ENCODE assay signal across 26 cellular contexts in the genomic region with DNA sequence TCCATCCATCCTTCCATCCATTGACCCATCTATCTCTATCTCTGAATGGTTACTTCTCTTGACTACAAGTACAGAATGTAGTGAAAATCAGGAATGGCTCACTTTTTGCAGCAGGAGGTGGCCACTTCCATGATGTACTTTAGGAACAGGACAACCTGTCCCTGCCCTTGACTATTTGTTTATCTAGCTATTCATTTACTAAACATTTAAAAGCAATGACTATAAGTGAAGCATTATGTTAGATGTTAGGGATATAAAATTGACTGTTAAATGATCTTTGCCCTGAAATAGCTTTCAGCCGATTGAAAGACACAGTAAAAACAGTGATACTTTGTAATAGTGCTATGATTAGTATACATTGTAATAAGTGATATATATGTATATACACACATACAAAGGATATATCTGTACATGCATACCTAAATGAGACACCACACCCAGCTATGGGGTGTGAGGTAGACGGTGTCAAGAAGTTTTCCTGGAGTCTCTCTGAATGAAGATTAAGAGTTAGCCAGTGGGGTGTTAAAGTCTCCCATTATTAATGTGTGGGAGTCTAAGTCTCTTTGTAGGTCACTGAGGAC.
DNase-seq lines count a peak whose midpoint lies in the region; ATAC-seq, FAIRE-seq and TF ChIP-seq lines count a peak whose summit lies in the region.
"Had no signal": no experiment of that assay in that cellular context is flagged by ENCODE, and none has a peak within 500 bp of the region (broad histone marks: within the 10 kb centered on the region; RNA-seq: fewer than 3 reads in every experiment).

No MANE protein-coding gene starts in this region.

- H3K79me1 ChIP-seq in H9 (ENCODE audit: insufficient read depth, low read depth, low read length, poor library complexity, severe bottlenecking): no peaks in the 10 kb centered on the region

- no peaks in the 10 kb centered on the region for H3K27me3 Mint-ChIP-seq in H9 (ENCODE audit: low read depth)
- H3K27me3 Mint-ChIP-seq in activated T-cell treated with anti-CD3 and anti-CD28 coated beads, Interleukin-2, amount 50 U/mL, for 4 hours (ENCODE audit: low read depth): peaks cover 8% of the 10 kb centered on the region
- peaks cover 18% of the 10 kb centered on the region for H3K27me3 Mint-ChIP-seq in CD8-positive, alpha-beta T cell (ENCODE audit: low read depth)

- CTCF ChIA-PET in CD8-positive, alpha-beta T cell (lab: Charles Lee): no interaction called here

- TF ChIP-seq POLR2A in transverse colon (IDR thresholded peaks at IDR 0.05) (no peak), gastrocnemius medialis (IDR thresholded peaks at IDR 0.05) (no peak)

- no peak overlapping the region for H2BK20ac ChIP-seq in H9 (ENCODE audit: low read depth, low read length, poor library complexity, severe bottlenecking)

- H3K4ac ChIP-seq in H9 (ENCODE audit: low read depth, low read length): no peak overlapping the region

- H3K36me3 ChIP-seq in mucosa of descending colon (ENCODE audit: low read depth): no peaks in the 10 kb centered on the region
- no peaks in the 10 kb centered on the region for H3K36me3 ChIP-seq in transverse colon
- H3K36me3 ChIP-seq in CD8-positive, alpha-beta T cell (ENCODE audit: insufficient read depth, low read length): no peaks in the 10 kb centered on the region
- no peaks in the 10 kb centered on the region for H3K36me3 ChIP-seq in gastrocnemius medialis
- H3K36me3 ChIP-seq: BLaER1 treated with 17β-estradiol and CSF1 and Interleukin-3, amounts not matched to agents 10 nM and 100 nM had no signal

- no peaks in the 10 kb centered on the region for H3K79me2 ChIP-seq in H9 (ENCODE audit: insufficient read depth, low read length)

- no peaks in the 10 kb centered on the region for H3K36me3 Mint-ChIP-seq in H9 (ENCODE audit: insufficient read depth in 1 of 3, low read depth in 3 of 3)
- H3K36me3 Mint-ChIP-seq in activated T-cell treated with anti-CD3 and anti-CD28 coated beads, Interleukin-2, amount 50 U/mL, for 4 hours (ENCODE audit: insufficient read depth): no peaks in the 10 kb centered on the region
- H3K36me3 Mint-ChIP-seq in CD8-positive, alpha-beta T cell: no peaks in the 10 kb centered on the region
- H3K36me3 Mint-ChIP-seq: CD4-positive, alpha-beta memory T cell; CD4-positive, CD25-positive, alpha-beta regulatory T cell had no signal

- no peak overlapping the region for H3K9ac ChIP-seq in H9 (ENCODE audit: extremely low read depth, insufficient read length, low read length)
- H3K9ac ChIP-seq: BLaER1 treated with 17β-estradiol and CSF1 and Interleukin-3, amounts not matched to agents 10 nM and 100 nM had no signal

- H2AFZ ChIP-seq in H9 (ENCODE audit: low read length): no peak overlapping the region

- H3K27me3 ChIP-seq in transverse colon (no peaks in the 10 kb centered on the region), H9 (ENCODE audit: insufficient read depth, low read length) (no peaks in the 10 kb centered on the region; the same call in 1 of the 2 replicates), gastrocnemius medialis (no peaks in the 10 kb centered on the region)
- no peaks in the 10 kb centered on the region for H3K27me3 ChIP-seq in CD8-positive, alpha-beta T cell (ENCODE audit: insufficient read depth, low read length)
- H3K27me3 ChIP-seq: BLaER1 treated with 17β-estradiol and CSF1 and Interleukin-3, amounts not matched to agents 10 nM and 100 nM had no signal

- H3K14ac ChIP-seq in H9 (ENCODE audit: insufficient read depth, low read length): no peak overlapping the region

- no peaks in the 10 kb centered on the region for H3K23me2 ChIP-seq in H9 (ENCODE audit: insufficient read length, low read depth, low read length, poor library complexity, severe bottlenecking)

- H2AK5ac ChIP-seq in H9 (ENCODE audit: insufficient read length, low read length): no peak overlapping the region

- peak; percentile 92 for FAIRE-seq in D721Med (lab: Jason Lieb, UNC)
- FAIRE-seq: A549, GM12878, GM12892, GM18507 had no signal

- in situ Hi-C loops in transverse colon (cut with MboI; ENCODE audit: low pct_ligation_motif_present in 1 of 4, low pct_unique_long_range_greater_than_20kb in 1 of 4, low sequenced_read_pairs in 3 of 4) (loop anchor here in 1 of 4 donors (25.0 kb wide), 1 partner anchor 89 kb away; no protein-coding TSS in a partner anchor), gastrocnemius medialis (cut with MboI; ENCODE audit: low sequenced_read_pairs in 4 of 4) (loop anchor here in 1 of 4 donors (25.0 kb wide), 1 partner anchor 236 kb away; no protein-coding TSS in a partner anchor)

- H3K4me2 ChIP-seq in H9 (ENCODE audit: insufficient read depth, insufficient read length, low read length): no peak overlapping the region
- H3K4me2 ChIP-seq: A549; BLaER1 treated with 17β-estradiol and CSF1 and Interleukin-3, amounts not matched to agents 10 nM and 100 nM had no signal

- no peak overlapping the region for H3K23ac ChIP-seq in H9 (ENCODE audit: insufficient read length, low read depth, low read length)

- H2BK5ac ChIP-seq in H9 (ENCODE audit: insufficient read length, low read length): no peak overlapping the region

- no peak for DNase-seq in D721Med (ENCODE audit: insufficient read length, low spot score)
- DNase-seq in mucosa of descending colon: peak in 1 of 3 donors; percentile 32
- peak; percentile 33 for DNase-seq in transverse colon
- DNase-seq in H9: no peak
- no peak for DNase-seq in activated T-cell treated with anti-CD3 and anti-CD28 coated beads, Interleukin-2, amount 50 U/mL, for 4 hours
- no peak for DNase-seq in CD8-positive, alpha-beta T cell
- no peak for DNase-seq in gastrocnemius medialis
- DNase-seq: AML-193; Caco-2; Calu3; CD4-positive, alpha-beta memory T cell; CD4-positive, CD25-positive, alpha-beta regulatory T cell; DMS 273 treated with DMSO at 0.1 percent for 48 hours; DMS153; DMS53; DMS79; DND-41; EL; GDM1 had no signal

- H2BK15ac ChIP-seq in H9 (ENCODE audit: low read depth, low read length): no peak overlapping the region

- H4K91ac ChIP-seq in H9 (ENCODE audit: insufficient read length, low read depth, low read length): no peak overlapping the region

- peak; percentile 93 for TF ChIP-seq EP300 in transverse colon (IDR thresholded peaks at IDR 0.05; ENCODE audit: low read depth)

- H3K4me3 Mint-ChIP-seq in H9: no peak overlapping the region
- no peak overlapping the region for H3K4me3 Mint-ChIP-seq in activated T-cell treated with anti-CD3 and anti-CD28 coated beads, Interleukin-2, amount 50 U/mL, for 4 hours
- H3K4me3 Mint-ChIP-seq in CD8-positive, alpha-beta T cell: no peak overlapping the region
- H3K4me3 Mint-ChIP-seq: B cell; CD4-positive, alpha-beta memory T cell; CD4-positive, CD25-positive, alpha-beta regulatory T cell had no signal

- H4K8ac ChIP-seq in H9 (replicated peaks; ENCODE audit: insufficient read length, low read depth, low read length): no peak overlapping the region

- H4K5ac ChIP-seq in H9 (ENCODE audit: insufficient read length, low read depth, low read length): no peak overlapping the region

- POLR2A ChIA-PET in CD8-positive, alpha-beta T cell (lab: Charles Lee): no interaction called here

- no peak overlapping the region for H2BK120ac ChIP-seq in H9 (ENCODE audit: low read depth, low read length, poor library complexity, severe bottlenecking)

- H3K27ac ChIP-seq in VCaP: peak overlapping the region; percentile 63; the same call in 1 of the 2 replicates
- H3K27ac ChIP-seq in transverse colon: peak overlapping the region in 1 of 4 donors; percentile 54
- H3K27ac ChIP-seq in H9 (ENCODE audit: insufficient read length, low read depth, low read length): no peak overlapping the region
- no peak overlapping the region for H3K27ac ChIP-seq in CD8-positive, alpha-beta T cell (ENCODE audit: low read depth, low read length)
- no peak overlapping the region for H3K27ac ChIP-seq in gastrocnemius medialis
- H3K27ac ChIP-seq: A549; BLaER1 treated with 17β-estradiol and CSF1 and Interleukin-3, amounts not matched to agents 10 nM and 100 nM had no signal

- intact Hi-C loops in mucosa of descending colon (cut with DNase I, micrococcal nuclease): no loop called here
- intact Hi-C loops in transverse colon (cut with DNase I; ENCODE audit: low total_unique reads): no loop called here
- intact Hi-C loops in CD8-positive, alpha-beta T cell (cut with DNase I, micrococcal nuclease): no loop called here
- intact Hi-C loops in gastrocnemius medialis (cut with DNase I; ENCODE audit: low total_unique reads): no loop called here

- peaks cover 0 to 8% of the 10 kb centered on the region in 2 experiments; a peak in 1 of 4 replicates for H3K4me1 Mint-ChIP-seq in H9
- no peaks in the 10 kb centered on the region for H3K4me1 Mint-ChIP-seq in activated T-cell treated with anti-CD3 and anti-CD28 coated beads, Interleukin-2, amount 50 U/mL, for 4 hours (ENCODE audit: low read depth)
- no peaks in the 10 kb centered on the region for H3K4me1 Mint-ChIP-seq in CD8-positive, alpha-beta T cell (ENCODE audit: low read depth)
- H3K4me1 Mint-ChIP-seq: B cell; CD4-positive, alpha-beta memory T cell; CD4-positive, CD25-positive, alpha-beta regulatory T cell had no signal

- H3K9me3 Mint-ChIP-seq in H9: no peaks in the 10 kb centered on the region
- no peaks in the 10 kb centered on the region for H3K9me3 Mint-ChIP-seq in activated T-cell treated with anti-CD3 and anti-CD28 coated beads, Interleukin-2, amount 50 U/mL, for 4 hours
- H3K9me3 Mint-ChIP-seq in CD8-positive, alpha-beta T cell: no peaks in the 10 kb centered on the region
- H3K9me3 Mint-ChIP-seq: CD4-positive, alpha-beta memory T cell; CD4-positive, CD25-positive, alpha-beta regulatory T cell had no signal

- no peak overlapping the region for H3K56ac ChIP-seq in H9 (ENCODE audit: insufficient read length, low read depth, low read length)

- H3K4me1 ChIP-seq in mucosa of descending colon (ENCODE audit: low read depth) (no peaks in the 10 kb centered on the region), transverse colon (peaks cover 0 to 6% (median 2%) of the 10 kb centered on the region in 4 donors), H9 (ENCODE audit: insufficient read depth, low read length) (no peaks in the 10 kb centered on the region; the same call in 1 of the 2 replicates), gastrocnemius medialis (no peaks in the 10 kb centered on the region)
- no peaks in the 10 kb centered on the region for H3K4me1 ChIP-seq in CD8-positive, alpha-beta T cell (ENCODE audit: insufficient read depth, low read length)
- H3K4me1 ChIP-seq: A549; BLaER1 treated with 17β-estradiol and CSF1 and Interleukin-3, amounts not matched to agents 10 nM and 100 nM; Caco-2 had no signal

- H2BK12ac ChIP-seq in H9 (ENCODE audit: insufficient read length, low read depth, low read length): no peak overlapping the region

- 48 to 49% methylated on average over 2 of the region's 2 CpGs for WGBS in transverse colon (ENCODE audit: low coverage in 1 of 2), 2 donors
- no CpG with 5 or more reads among the region's 2 CpGs for WGBS in H9 (ENCODE audit: extremely low coverage, insufficient read length, low lambda C conversion rate)

- H3K9me3 ChIP-seq in mucosa of descending colon (no peaks in the 10 kb centered on the region), transverse colon (no peaks in the 10 kb centered on the region), H9 (ENCODE audit: control insufficient read depth, low read depth, low read length) (no peaks in the 10 kb centered on the region), gastrocnemius medialis (no peaks in the 10 kb centered on the region)
- H3K9me3 ChIP-seq in CD8-positive, alpha-beta T cell (ENCODE audit: low read length): no peaks in the 10 kb centered on the region
- H3K9me3 ChIP-seq: A549; BLaER1 treated with 17β-estradiol and CSF1 and Interleukin-3, amounts not matched to agents 10 nM and 100 nM; Caco-2 had no signal

- H3K27ac Mint-ChIP-seq in H9: no peak overlapping the region
- no peak overlapping the region for H3K27ac Mint-ChIP-seq in CD8-positive, alpha-beta T cell
- H3K27ac Mint-ChIP-seq: B cell; CD4-positive, alpha-beta memory T cell; CD4-positive, CD25-positive, alpha-beta regulatory T cell had no signal

- no peaks in the 10 kb centered on the region for H4K20me1 ChIP-seq in H9 (ENCODE audit: control insufficient read depth, insufficient read depth, insufficient read length)
- H4K20me1 ChIP-seq: BLaER1 treated with 17β-estradiol and CSF1 and Interleukin-3, amounts not matched to agents 10 nM and 100 nM had no signal

- no peak overlapping the region for H3K4me3 ChIP-seq in mucosa of descending colon
- H3K4me3 ChIP-seq in transverse colon: no peak overlapping the region
- H3K4me3 ChIP-seq in CD8-positive, alpha-beta T cell (ENCODE audit: low read depth, low read length): no peak overlapping the region
- H3K4me3 ChIP-seq in gastrocnemius medialis: no peak overlapping the region
- H3K4me3 ChIP-seq: A549; BLaER1 treated with 17β-estradiol and CSF1 and Interleukin-3, amounts not matched to agents 10 nM and 100 nM; GM12878 had no signal

- no peak overlapping the region for H3T11ph ChIP-seq in H9 (ENCODE audit: low read length)

- ATAC-seq in mucosa of descending colon (peak; percentile 95), gastrocnemius medialis (no peak)
- no peak for ATAC-seq in activated T-cell treated with anti-CD3 and anti-CD28 coated beads, Interleukin-2, amount 50 U/mL, for 4 hours
- no peak for ATAC-seq in CD8-positive, alpha-beta T cell
- ATAC-seq: A549, GM12878 had no signal

- H3K18ac ChIP-seq in H9 (ENCODE audit: insufficient read length, low read depth, low read length): no peak overlapping the region

- TF ChIP-seq CTCF in D721Med (IDR thresholded peaks at IDR 0.05; ENCODE audit: insufficient read depth, missing control alignments) (no peak), VCaP (conservative IDR thresholded peaks at IDR 0.05) (no peak), mucosa of descending colon (IDR thresholded peaks at IDR 0.05) (no peak), transverse colon (IDR thresholded peaks at IDR 0.05) (no peak), H9 (conservative IDR thresholded peaks at IDR 0.05) (no peak), gastrocnemius medialis (IDR thresholded peaks at IDR 0.05 in 4 of 5, conservative IDR thresholded peaks at IDR 0.05 in 1 of 5) (no peak)
- no peak for TF ChIP-seq CTCF in CD8-positive, alpha-beta T cell (IDR thresholded peaks at IDR 0.05)
